ENCODE assay signal across 10 cellular contexts in genomic region chr20:48294196-48294595, GRCh38.
DNase-seq lines count a peak whose midpoint lies in the region; FAIRE-seq and TF ChIP-seq lines count a peak whose summit lies in the region.
"Had no signal": no experiment of that assay in that cellular context is flagged by ENCODE, and none has a peak within 500 bp of the region (broad histone marks: within the 10 kb centered on the region; RNA-seq: fewer than 3 reads in every experiment).

No MANE protein-coding gene starts in this region.

- peaks cover 5 to 6% of the 10 kb centered on the region in 2 donors for H3K4me1 ChIP-seq in uterus

- H3K27me3 ChIP-seq in uterus, result no peaks in the 10 kb centered on the region

- no peak for TF ChIP-seq CTCF in fibroblast of the aortic adventitia (IDR thresholded peaks at IDR 0.05; ENCODE audit: insufficient read depth, low read length)
- TF ChIP-seq CTCF in uterus (IDR thresholded peaks at IDR 0.05), result no peak

- H3K27ac ChIP-seq in uterus, result peak overlapping the region; percentile 36 to 71

- intact Hi-C loops in uterus (cut with DNase I; ENCODE audit: low total_unique reads), result loop anchor here (10.0 kb wide), 1 partner anchor 509 kb away; the partner anchor contains the start of gene SULF2

- H3K9me3 ChIP-seq in uterus, result no peaks in the 10 kb centered on the region

- H3K36me3 ChIP-seq in uterus, result no peaks in the 10 kb centered on the region

- no peak overlapping the region for H3K4me3 ChIP-seq in fibroblast of the aortic adventitia (ENCODE audit: low read depth, low read length)
- H3K4me3 ChIP-seq in uterus, result no peak overlapping the region

- peak; percentile 92 for FAIRE-seq in HTR-8/SVneo (lab: Jason Lieb, UNC)

- no peak for TF ChIP-seq POLR2A in uterus (IDR thresholded peaks at IDR 0.05)

- DNase-seq in HTR-8/SVneo (ENCODE audit: insufficient read length, low spot score), result no peak
- peak; percentile 59 for DNase-seq in SK-N-DZ (ENCODE audit: low spot score)
- peak; percentile 45 for DNase-seq in fibroblast of the aortic adventitia (ENCODE audit: low read depth)
- no peak for DNase-seq in uterus
- no peak for DNase-seq in DMS 273 treated with DMSO at 0.1 percent for 48 hours (lab: John Stamatoyannopoulos, UW)
- no peak for DNase-seq in NAMALWA (ENCODE audit: low spot score)
- no peak for DNase-seq in NCI-H128 (lab: John Stamatoyannopoulos, UW; ENCODE audit: unreplicated experiment)
- DNase-seq: naive B cell, NCI-H446 treated with DMSO at 0.1 percent for 48 hours, substantia nigra had no signal

Comparison
In these comparisons a context has a peak if more than half of its experiments do, and no peak if none do; other contexts are left out.
1. DNase-seq: peak in SK-N-DZ (single experiment) and fibroblast of the aortic adventitia (single experiment); none in HTR-8/SVneo (single experiment), uterus (0 of 2), DMS 273 treated with DMSO at 0.1 percent for 48 hours (single experiment), NAMALWA (single experiment) and NCI-H128 (single experiment).